In the genomic region with DNA sequence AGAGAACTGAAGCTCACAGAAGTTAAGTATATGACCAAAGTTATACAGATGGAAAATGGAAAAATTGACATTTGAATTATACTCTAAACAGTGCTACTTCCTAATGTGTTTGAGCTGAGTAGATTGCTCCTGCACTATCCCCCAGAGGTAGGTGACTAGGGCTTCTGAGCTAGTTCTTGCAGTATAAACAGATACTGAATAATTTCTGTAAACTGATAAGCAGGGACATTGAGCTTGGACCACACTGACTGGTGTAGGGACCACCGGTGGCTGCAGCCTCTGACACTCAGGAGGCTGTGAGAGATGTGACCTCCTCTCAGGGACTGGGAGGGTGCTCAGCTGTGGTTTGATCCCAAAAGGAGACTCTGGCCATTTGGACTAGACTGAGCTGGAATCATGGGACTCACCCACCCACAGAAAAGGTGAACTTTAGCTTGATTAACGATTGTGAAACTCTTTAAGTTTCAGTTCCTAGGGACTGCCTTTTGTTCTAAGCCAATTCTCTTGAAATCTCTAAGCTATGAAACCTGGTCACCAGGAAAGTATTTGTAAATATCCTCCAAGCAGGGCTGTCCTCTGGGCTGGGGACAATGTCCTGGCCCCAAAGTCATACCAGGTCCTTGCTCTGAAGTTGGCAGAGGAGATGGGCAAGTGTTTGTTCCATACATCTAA, we compare ENCODE assay signal across 14 cellular contexts.
DNase-seq lines count a peak whose midpoint lies in the region; ATAC-seq, FAIRE-seq and TF ChIP-seq lines count a peak whose summit lies in the region.
"Had no signal": no experiment of that assay in that cellular context is flagged by ENCODE, and none has a peak within 500 bp of the region (broad histone marks: within the 10 kb centered on the region; RNA-seq: fewer than 3 reads in every experiment).

No MANE protein-coding gene starts in this region.

- TF ChIP-seq CTCF in omental fat pad (IDR thresholded peaks at IDR 0.05) (no peak), mucosa of descending colon (IDR thresholded peaks at IDR 0.05) (no peak)

- peak; percentile 87 for FAIRE-seq in GM12892 (lab: Jason Lieb, UNC)

- no peaks in the 10 kb centered on the region for H3K36me3 Mint-ChIP-seq in activated T-helper 1 cell treated with anti-CD3 and anti-CD28 coated beads, Interleukin-12 subunit alpha, Interleukin-12 subunit beta, Interleukin-2, Interleukin-4 antibody, amounts not matched to agents 30 ng/mL and 10 ng/mL and 1 ng/mL, durations not matched to agents 14 hours and 24 hours and 36 hours (ENCODE audit: low read depth)
- H3K36me3 Mint-ChIP-seq in effector memory CD8-positive, alpha-beta T cell (ENCODE audit: insufficient read depth), result no peaks in the 10 kb centered on the region

- TF ChIP-seq POLR2A in GM12892 (IDR thresholded peaks at IDR 0.05; ENCODE audit: low read depth, low read length), result no peak

- peaks cover 7% of the 10 kb centered on the region for H3K27me3 Mint-ChIP-seq in activated T-helper 1 cell treated with anti-CD3 and anti-CD28 coated beads, Interleukin-12 subunit alpha, Interleukin-12 subunit beta, Interleukin-2, Interleukin-4 antibody, amounts not matched to agents 30 ng/mL and 10 ng/mL and 1 ng/mL, durations not matched to agents 14 hours and 24 hours and 36 hours (ENCODE audit: insufficient read depth)
- H3K27me3 Mint-ChIP-seq in effector memory CD8-positive, alpha-beta T cell, result peaks cover 13 to 19% of the 10 kb centered on the region in 2 donors

- H3K4me1 Mint-ChIP-seq in activated T-helper 1 cell treated with anti-CD3 and anti-CD28 coated beads, Interleukin-12 subunit alpha, Interleukin-12 subunit beta, Interleukin-2, Interleukin-4 antibody, amounts not matched to agents 30 ng/mL and 10 ng/mL and 1 ng/mL, durations not matched to agents 14 hours and 24 hours and 36 hours (ENCODE audit: low read depth), result peaks cover 8% of the 10 kb centered on the region
- H3K4me1 Mint-ChIP-seq in effector memory CD8-positive, alpha-beta T cell (ENCODE audit: low read depth in 2 of 2), result no peaks in the 10 kb centered on the region

- no peak overlapping the region for H3K27ac Mint-ChIP-seq in activated T-helper 1 cell treated with anti-CD3 and anti-CD28 coated beads, Interleukin-12 subunit alpha, Interleukin-12 subunit beta, Interleukin-2, Interleukin-4 antibody, amounts not matched to agents 30 ng/mL and 10 ng/mL and 1 ng/mL, durations not matched to agents 14 hours and 24 hours and 36 hours
- no peak overlapping the region for H3K27ac Mint-ChIP-seq in effector memory CD8-positive, alpha-beta T cell
- H3K27ac Mint-ChIP-seq: T-helper 1 cell treated with Interleukin-12 subunit alpha and Interleukin-12 subunit beta and Interleukin-4 antibody, amounts not matched to agents 30 μg/mL and 1 μg/mL, for 36 hours had no signal

- no peak overlapping the region for H3K4me3 Mint-ChIP-seq in activated T-helper 1 cell treated with anti-CD3 and anti-CD28 coated beads, Interleukin-12 subunit alpha, Interleukin-12 subunit beta, Interleukin-2, Interleukin-4 antibody, amounts not matched to agents 30 ng/mL and 10 ng/mL and 1 ng/mL, durations not matched to agents 14 hours and 24 hours and 36 hours
- no peak overlapping the region for H3K4me3 Mint-ChIP-seq in effector memory CD8-positive, alpha-beta T cell
- H3K4me3 Mint-ChIP-seq: T-helper 1 cell treated with Interleukin-12 subunit alpha and Interleukin-12 subunit beta and Interleukin-4 antibody, amounts not matched to agents 30 μg/mL and 1 μg/mL, for 36 hours had no signal

- no peaks in the 10 kb centered on the region for H3K36me3 ChIP-seq in mucosa of descending colon (ENCODE audit: low read depth)
- H3K36me3 ChIP-seq: BLaER1 had no signal

- DNase-seq in GM12892 (ENCODE audit: insufficient read length), result peak; percentile 29
- DNase-seq in NOMO-1 treated with dmso at 0.1 percent for 144 hours (lab: John Stamatoyannopoulos, UW; ENCODE audit: unreplicated experiment), result peak; percentile 31
- DNase-seq in omental fat pad (ENCODE audit: low spot score), result no peak
- DNase-seq in mucosa of descending colon, result no peak
- no peak for DNase-seq in activated T-helper 1 cell treated with anti-CD3 and anti-CD28 coated beads, Interleukin-12 subunit alpha, Interleukin-12 subunit beta, Interleukin-2, Interleukin-4 antibody, amounts not matched to agents 30 ng/mL and 10 ng/mL and 1 ng/mL, durations not matched to agents 14 hours and 24 hours and 36 hours (ENCODE audit: low spot score)
- no peak for DNase-seq in effector memory CD8-positive, alpha-beta T cell
- DNase-seq: central memory CD4-positive, alpha-beta T cell; NCI-H526; right cardiac atrium had no signal

- H3K4me3 ChIP-seq in mucosa of descending colon, result no peak overlapping the region
- H3K4me3 ChIP-seq: BLaER1, lung had no signal

- H3K9me3 Mint-ChIP-seq in activated T-helper 1 cell treated with anti-CD3 and anti-CD28 coated beads, Interleukin-12 subunit alpha, Interleukin-12 subunit beta, Interleukin-2, Interleukin-4 antibody, amounts not matched to agents 30 ng/mL and 10 ng/mL and 1 ng/mL, durations not matched to agents 14 hours and 24 hours and 36 hours, result no peaks in the 10 kb centered on the region
- H3K9me3 Mint-ChIP-seq in effector memory CD8-positive, alpha-beta T cell, result no peaks in the 10 kb centered on the region
- H3K9me3 Mint-ChIP-seq: T-helper 1 cell treated with Interleukin-12 subunit alpha and Interleukin-12 subunit beta and Interleukin-4 antibody, amounts not matched to agents 30 μg/mL and 1 μg/mL, for 36 hours had no signal

- intact Hi-C loops in mucosa of descending colon (cut with DNase I, micrococcal nuclease), result no loop called here
- intact Hi-C loops in activated T-helper 1 cell treated with anti-CD3 and anti-CD28 coated beads, Interleukin-12 subunit alpha, Interleukin-12 subunit beta, Interleukin-2, Interleukin-4 antibody, amounts not matched to agents 30 ng/mL and 10 ng/mL and 1 ng/mL, durations not matched to agents 14 hours and 24 hours and 36 hours (cut with micrococcal nuclease), result no loop called here

- ATAC-seq in GM19463 (IDR thresholded peaks at IDR 0.05; ENCODE audit: unreplicated experiment) (peak; percentile 65), HG02981 (IDR thresholded peaks at IDR 0.05; ENCODE audit: unreplicated experiment) (peak; percentile 59), omental fat pad (ENCODE audit: low FRiP score) (no peak), mucosa of descending colon (no peak)
- no peak for ATAC-seq in effector memory CD8-positive, alpha-beta T cell (replicated peaks)
- ATAC-seq: right cardiac atrium had no signal

- no peaks in the 10 kb centered on the region for H3K9me3 ChIP-seq in mucosa of descending colon
- H3K9me3 ChIP-seq: BLaER1 had no signal

- H3K4me1 ChIP-seq in mucosa of descending colon (ENCODE audit: low read depth), result no peaks in the 10 kb centered on the region

Comparison
In these comparisons a context has a peak if more than half of its experiments do, and no peak if none do; other contexts are left out.
1. DNase-seq: peak in GM12892 (single experiment) and NOMO-1 treated with dmso at 0.1 percent for 144 hours (single experiment); none in omental fat pad (single experiment), mucosa of descending colon (0 of 3), activated T-helper 1 cell treated with anti-CD3 and anti-CD28 coated beads, Interleukin-12 subunit alpha, Interleukin-12 subunit beta, Interleukin-2, Interleukin-4 antibody, amounts not matched to agents 30 ng/mL and 10 ng/mL and 1 ng/mL, durations not matched to agents 14 hours and 24 hours and 36 hours (single experiment) and effector memory CD8-positive, alpha-beta T cell (0 of 3).
2. ATAC-seq: peak in GM19463 (single experiment) and HG02981 (single experiment); none in omental fat pad (single experiment), mucosa of descending colon (single experiment) and effector memory CD8-positive, alpha-beta T cell (single experiment).